ENCODE assay signal across 13 cellular contexts in genomic region chr14:65359503-65359902, GRCh38. TPM values are rescaled to one million over a fixed set of nuclear protein-coding genes. Genes with fewer than 3 reads are reported as not detected.
DNase-seq lines count a peak whose midpoint lies in the region; ATAC-seq and TF ChIP-seq lines count a peak whose summit lies in the region.
"Had no signal": no experiment of that assay in that cellular context is flagged by ENCODE, and none has a peak within 500 bp of the region (broad histone marks: within the 10 kb centered on the region; RNA-seq: fewer than 3 reads in every experiment).

No MANE protein-coding gene starts in this region.

- no peaks in the 10 kb centered on the region for H3F3A ChIP-seq in OCI-LY1 (ENCODE audit: insufficient read depth, low read length)

- TF ChIP-seq CTCF in OCI-LY1 (IDR thresholded peaks at IDR 0.05; ENCODE audit: low read length) (peak; percentile 22; the same call in 1 of the 2 replicates), endodermal cell (conservative IDR thresholded peaks at IDR 0.05) (peak; percentile 26), stomach (IDR thresholded peaks at IDR 0.05) (no peak), spleen (IDR thresholded peaks at IDR 0.05 in 8 of 11, conservative IDR thresholded peaks at IDR 0.05 in 3 of 11) (peak in 1 of 11 experiments; percentile 8)

- no peaks in the 10 kb centered on the region for H3K36me3 ChIP-seq in OCI-LY1 (ENCODE audit: insufficient read depth, low read length)
- no peaks in the 10 kb centered on the region for H3K36me3 ChIP-seq in endodermal cell (ENCODE audit: control insufficient read depth, insufficient read depth, low read length)
- H3K36me3 ChIP-seq in stomach, result no peaks in the 10 kb centered on the region
- H3K36me3 ChIP-seq in spleen, result no peaks in the 10 kb centered on the region

- H3K79me2 ChIP-seq in OCI-LY1 (ENCODE audit: insufficient read depth, low read length), result no peaks in the 10 kb centered on the region

- H3K27me3 ChIP-seq in OCI-LY1 (ENCODE audit: insufficient read depth, low read length), result no peaks in the 10 kb centered on the region
- no peaks in the 10 kb centered on the region for H3K27me3 ChIP-seq in endodermal cell (ENCODE audit: control insufficient read depth, insufficient read depth, low read length, poor library complexity, severe bottlenecking)
- H3K27me3 ChIP-seq in stomach, result no peaks in the 10 kb centered on the region
- H3K27me3 ChIP-seq in spleen (replicated peaks in 1 of 7), result no peaks in the 10 kb centered on the region
- H3K27me3 ChIP-seq: testis had no signal

- no peak overlapping the region for H3K4me2 ChIP-seq in OCI-LY1 (ENCODE audit: low read length)

- no peaks in the 10 kb centered on the region for H3K9me3 Mint-ChIP-seq in activated T-cell treated with anti-CD3 and anti-CD28 coated beads, Interleukin-2, amount 50 U/mL, for 72 hours
- H3K9me3 Mint-ChIP-seq in endodermal cell, result no peaks in the 10 kb centered on the region

- no peak for DNase-seq in activated T-cell treated with anti-CD3 and anti-CD28 coated beads, Interleukin-2, amount 50 U/mL, for 72 hours
- DNase-seq in activated T-cell treated with anti-CD3 and anti-CD28 coated beads, Interleukin-2, amount 50 U/mL, for 48 hours, result no peak
- DNase-seq in endodermal cell, result no peak
- DNase-seq in stomach, result no peak
- no peak for DNase-seq in HUDEP-2 (lab: John Stamatoyannopoulos, UW; ENCODE audit: unreplicated experiment in 76 of 76)
- DNase-seq in spleen, result no peak
- DNase-seq in NCI-H748 treated with DMSO at 0.1 percent for 48 hours (lab: John Stamatoyannopoulos, UW), result no peak
- DNase-seq: CD4-positive, CD25-positive, alpha-beta regulatory T cell; NCI-H1105 treated with DMSO at 0.1 percent for 48 hours; Right ventricle myocardium superior; stimulated activated CD4-positive, alpha-beta T cell treated with anti-CD3 and anti-CD28 coated beads, Interleukin-15, amount 100 ng/mL, for 24 hours; testis had no signal

- no peak overlapping the region for H3K4me3 ChIP-seq in OCI-LY1 (ENCODE audit: low read depth, low read length, poor library complexity, severe bottlenecking)
- H3K4me3 ChIP-seq in endodermal cell (ENCODE audit: low read length), result no peak overlapping the region
- H3K4me3 ChIP-seq in stomach, result no peak overlapping the region
- H3K4me3 ChIP-seq in spleen, result no peak overlapping the region
- H3K4me3 ChIP-seq: testis had no signal

- no peak for TF ChIP-seq EP300 in stomach (IDR thresholded peaks at IDR 0.05)

- peak; percentile 31 to 33 for ATAC-seq in activated T-cell treated with anti-CD3 and anti-CD28 coated beads, Interleukin-2, amount 50 U/mL, for 72 hours (replicated peaks in 1 of 2)

- peak overlapping the region; percentile 7 for H3K27ac Mint-ChIP-seq in activated T-cell treated with anti-CD3 and anti-CD28 coated beads, Interleukin-2, amount 50 U/mL, for 72 hours
- no peak overlapping the region for H3K27ac Mint-ChIP-seq in endodermal cell
- H3K27ac Mint-ChIP-seq: CD4-positive, CD25-positive, alpha-beta regulatory T cell had no signal

- H3K9me2 ChIP-seq in OCI-LY1 (ENCODE audit: low read depth, low read length), result no peaks in the 10 kb centered on the region

- no peak overlapping the region for H3K4me3 Mint-ChIP-seq in activated T-cell treated with anti-CD3 and anti-CD28 coated beads, Interleukin-2, amount 50 U/mL, for 72 hours
- no peak overlapping the region for H3K4me3 Mint-ChIP-seq in endodermal cell
- H3K4me3 Mint-ChIP-seq: CD4-positive, CD25-positive, alpha-beta regulatory T cell had no signal

- H3K27ac ChIP-seq in OCI-LY1 (ENCODE audit: low read depth, low read length, poor library complexity, severe bottlenecking) (no peak overlapping the region), endodermal cell (ENCODE audit: low read depth, low read length) (no peak overlapping the region), stomach (peak overlapping the region in 4 of 5 donors; percentile 5 to 63 (median 27)), spleen (no peak overlapping the region)
- H3K27ac ChIP-seq: testis had no signal

- H4K20me1 ChIP-seq in OCI-LY1 (ENCODE audit: insufficient read depth, low read length), result no peaks in the 10 kb centered on the region

- H3K27me3 Mint-ChIP-seq in activated T-cell treated with anti-CD3 and anti-CD28 coated beads, Interleukin-2, amount 50 U/mL, for 72 hours (ENCODE audit: low read depth), result no peaks in the 10 kb centered on the region
- no peaks in the 10 kb centered on the region for H3K27me3 Mint-ChIP-seq in endodermal cell (ENCODE audit: insufficient read depth)
- H3K27me3 Mint-ChIP-seq: CD4-positive, CD25-positive, alpha-beta regulatory T cell had no signal

- no peak for TF ChIP-seq POLR2A in stomach (IDR thresholded peaks at IDR 0.05)
- no peak for TF ChIP-seq POLR2A in spleen (IDR thresholded peaks at IDR 0.05)

- peaks cover 2 to 10% of the 10 kb centered on the region in 2 donors for H3K36me3 Mint-ChIP-seq in activated T-cell treated with anti-CD3 and anti-CD28 coated beads, Interleukin-2, amount 50 U/mL, for 72 hours (ENCODE audit: insufficient read depth in 2 of 2)
- H3K36me3 Mint-ChIP-seq in endodermal cell (ENCODE audit: low read depth), result no peaks in the 10 kb centered on the region
- H3K36me3 Mint-ChIP-seq: CD4-positive, CD25-positive, alpha-beta regulatory T cell had no signal

- peaks cover 44% of the 10 kb centered on the region for H3K4me1 ChIP-seq in OCI-LY1 (ENCODE audit: insufficient read depth, low read length, severe bottlenecking)
- no peaks in the 10 kb centered on the region for H3K4me1 ChIP-seq in endodermal cell (ENCODE audit: control insufficient read depth, insufficient read depth, low read length)
- H3K4me1 ChIP-seq in stomach, result peaks cover 30 to 66% (median 48%) of the 10 kb centered on the region in 4 donors
- H3K4me1 ChIP-seq in spleen, result peaks cover 0 to 10% (median 0%) of the 10 kb centered on the region in 6 donors
- H3K4me1 ChIP-seq: testis had no signal

- H3K4me1 Mint-ChIP-seq in activated T-cell treated with anti-CD3 and anti-CD28 coated beads, Interleukin-2, amount 50 U/mL, for 72 hours (ENCODE audit: low read depth), result peaks cover 50% of the 10 kb centered on the region
- H3K4me1 Mint-ChIP-seq in endodermal cell, result peaks cover 7% of the 10 kb centered on the region

- intact Hi-C loops in stomach (cut with DNase I; ENCODE audit: low total_unique reads), result no loop called here
- intact Hi-C loops in spleen (cut with DNase I; ENCODE audit: low total_unique reads), result no loop called here

- no peak overlapping the region for H3K9ac ChIP-seq in OCI-LY1 (ENCODE audit: low read length)
- H3K9ac ChIP-seq in endodermal cell (ENCODE audit: extremely low read depth, low read length, poor library complexity, severe bottlenecking), result no peak overlapping the region

- 88 to 100% methylated on average over 3 of the region's 3 CpGs for WGBS in endodermal cell (ENCODE audit: insufficient coverage in 1 of 2, insufficient read length in 1 of 2), 2 experiments
- 40 to 56% (median 46%) methylated on average over 3 of the region's 3 CpGs for WGBS in stomach, 5 donors
- WGBS in spleen, 5 donors, result 57 to 70% (median 61%) methylated on average over 3 of the region's 3 CpGs

- H2AFZ ChIP-seq in OCI-LY1 (ENCODE audit: low read length), result no peak overlapping the region

- H3K9me3 ChIP-seq in OCI-LY1 (ENCODE audit: low read length) (no peaks in the 10 kb centered on the region), endodermal cell (ENCODE audit: control insufficient read depth, low read length) (no peaks in the 10 kb centered on the region), stomach (no peaks in the 10 kb centered on the region), spleen (no peaks in the 10 kb centered on the region)
- H3K9me3 ChIP-seq: testis had no signal

RNA-seq across cellular contexts. Expression of gene FUT8, which starts 53.0 kb away (rescaled TPM):
- 10 to 100 TPM; 49.6 to 59.8 TPM for total RNA-seq in activated T-cell treated with anti-CD3 and anti-CD28 coated beads, Interleukin-2, amount 50 U/mL, for 72 hours
- total RNA-seq in endodermal cell (10 to 100 TPM; 63.9 to 76.9 TPM), stomach (100 to 1,000 TPM in 2 of 5 donors, 10 to 100 TPM in 3; 25.5 to 175 (median 95.5) TPM), spleen (10 to 100 TPM; 41.9 to 75.1 (median 61.9) TPM)
- 58.0 TPM for polyA plus RNA-seq in endodermal cell (2013, experiment 1 of 2)
- 53.0 TPM for polyA plus RNA-seq in endodermal cell (2013, experiment 2 of 2)
- polyA plus RNA-seq in stomach (10 to 100 TPM; 17.4 to 24.3 (median 20.0) TPM), spleen (10 to 100 TPM in 1 of 3 donors, 1 to 10 TPM in 2; 9.4 to 13.8 (median 9.9) TPM)

Comparison
In these comparisons a context has a peak if more than half of its experiments do, and no peak if none do; other contexts are left out.
1. H3K27ac ChIP-seq: peak in stomach (4 of 5); none in OCI-LY1 (single experiment), endodermal cell (single experiment) and spleen (0 of 8).
2. CTCF ChIP-seq: peak in OCI-LY1 (single experiment) and endodermal cell (single experiment); none in stomach (0 of 7).